9 cellular contexts compared by ENCODE assay signal in genomic region chr1:181128592-181129497, GRCh38. TPM values are rescaled to one million over a fixed set of nuclear protein-coding genes. Genes with fewer than 3 reads are reported as not detected.
DNase-seq lines count a peak whose midpoint lies in the region; ATAC-seq, FAIRE-seq and TF ChIP-seq lines count a peak whose summit lies in the region.
"Had no signal": no experiment of that assay in that cellular context is flagged by ENCODE, and none has a peak within 500 bp of the region (broad histone marks: within the 10 kb centered on the region; RNA-seq: fewer than 3 reads in every experiment).

No MANE protein-coding gene starts in this region.

- intact Hi-C loops in CD14-positive monocyte (cut with micrococcal nuclease), result loop anchor here in 1 of 2 donors (2.0 kb wide), 1 partner anchor 44 kb away; no protein-coding TSS in a partner anchor
- intact Hi-C loops in left ventricle myocardium superior (cut with micrococcal nuclease), result no loop called here
- intact Hi-C loops in mammary epithelial cell (cut with micrococcal nuclease), result no loop called here

- dilution Hi-C loops in mammary epithelial cell (cut with HindIII; ENCODE audit: low sequenced_read_pairs), result loop anchor here (5.0 kb wide), 1 partner anchor 37 kb away; no protein-coding TSS in a partner anchor

- no peak overlapping the region for H3K27ac ChIP-seq in mammary epithelial cell (ENCODE audit: insufficient read depth, low read depth, low read length)

- H3K27me3 Mint-ChIP-seq in CD14-positive monocyte (ENCODE audit: low read depth in 3 of 3) (peaks cover 0 to 2% (median 1%) of the 10 kb centered on the region in 3 donors), type B pancreatic cell (peaks cover 4% of the 10 kb centered on the region)

- H3K9ac ChIP-seq in mammary epithelial cell (ENCODE audit: insufficient read depth, low read length), result no peak overlapping the region

- peak overlapping the region; percentile 94 to 99 (median 98) for H3K27ac Mint-ChIP-seq in CD14-positive monocyte
- H3K27ac Mint-ChIP-seq in type B pancreatic cell, result peak overlapping the region; percentile 69

- H3K9me3 ChIP-seq in mammary epithelial cell (replicated peaks; ENCODE audit: insufficient read depth, low read length), result no peaks in the 10 kb centered on the region

- WGBS in mammary epithelial cell (ENCODE audit: low coverage, missing lambda C conversion rate), result 75% methylated on average over 14 of the region's 19 CpGs

- H3K79me2 ChIP-seq in mammary epithelial cell (ENCODE audit: insufficient read depth, low read length), result no peaks in the 10 kb centered on the region

- H3K9me3 Mint-ChIP-seq in CD14-positive monocyte (no peaks in the 10 kb centered on the region), type B pancreatic cell (no peaks in the 10 kb centered on the region)

- H3K4me1 Mint-ChIP-seq in CD14-positive monocyte, result peaks cover 91% of the 10 kb centered on the region
- H3K4me1 Mint-ChIP-seq in type B pancreatic cell (ENCODE audit: unreplicated experiment), result peaks cover 40% of the 10 kb centered on the region

- peak overlapping the region; percentile 84 to 94 for H3K4me3 Mint-ChIP-seq in CD14-positive monocyte
- no peak overlapping the region for H3K4me3 Mint-ChIP-seq in type B pancreatic cell

- H3K4me1 ChIP-seq in mammary epithelial cell (ENCODE audit: insufficient read depth, low read length), result peaks cover 9% of the 10 kb centered on the region

- H3K4me3 ChIP-seq in mammary epithelial cell (replicated peaks in 1 of 3; ENCODE audit: insufficient read depth in 1 of 3, low read depth in 2 of 3, low read length in 3 of 3), result no peak overlapping the region

- H4K20me1 ChIP-seq in mammary epithelial cell (ENCODE audit: insufficient read depth, low read length), result no peaks in the 10 kb centered on the region

- ATAC-seq in HG03280 (IDR thresholded peaks at IDR 0.05; ENCODE audit: unreplicated experiment) (peak; percentile 57), left ventricle myocardium superior (peak; percentile 61), HG03457 (IDR thresholded peaks at IDR 0.05; ENCODE audit: unreplicated experiment) (no peak)

- peak; percentile 89 for DNase-seq in CD14-positive monocyte (ENCODE audit: low spot score)
- DNase-seq in GM19239 (ENCODE audit: insufficient read length, low spot score), result no peak
- peak; percentile 57 for DNase-seq in left ventricle myocardium superior
- no peak for DNase-seq in type B pancreatic cell (ENCODE audit: extremely low spot score, unreplicated experiment)
- DNase-seq in mammary epithelial cell, result no peak

- H3K36me3 Mint-ChIP-seq in CD14-positive monocyte (peaks cover 2 to 3% of the 10 kb centered on the region in 2 donors), type B pancreatic cell (no peaks in the 10 kb centered on the region)

- H3K36me3 ChIP-seq in mammary epithelial cell (ENCODE audit: insufficient read depth, low read length), result no peaks in the 10 kb centered on the region

- no peaks in the 10 kb centered on the region for H3K27me3 ChIP-seq in mammary epithelial cell (ENCODE audit: insufficient read depth, low read length)

- in situ Hi-C loops in mammary epithelial cell (cut with MboI; ENCODE audit: low sequenced_read_pairs in 2 of 2), result loop anchor here in 1 of 2 donors (25.0 kb wide), 1 partner anchor 492 kb away; the partner anchor contains the start of gene XPR1

- TF ChIP-seq CTCF in CD14-positive monocyte (IDR thresholded peaks at IDR 0.05) (no peak), type B pancreatic cell (conservative IDR thresholded peaks at IDR 0.05) (no peak), mammary epithelial cell (conservative IDR thresholded peaks at IDR 0.05 in 1 of 2, IDR thresholded peaks at IDR 0.05 in 1 of 2; ENCODE audit: extremely low read depth in 1 of 2, insufficient read depth in 1 of 2, low read depth in 1 of 2, low read length in 2 of 2) (no peak)

- CTCF ChIA-PET in mammary epithelial cell (lab: Charles Lee; ENCODE audit: low non-redundant PET), result interaction anchor here (0.6 kb wide), 1 partner anchor 24 kb away, joined by 11 read pairs; no protein-coding TSS in a partner anchor

- peak; percentile 88 for FAIRE-seq in GM19239 (lab: Jason Lieb, UNC)
- FAIRE-seq: G401.6 had no signal

- no peak overlapping the region for H2AFZ ChIP-seq in mammary epithelial cell (ENCODE audit: low read depth, low read length)

- H3K4me2 ChIP-seq in mammary epithelial cell (ENCODE audit: insufficient read depth, low read depth, low read length), result no peak overlapping the region

- no TSS peak for BruUV-seq in mammary epithelial cell (replicated peaks; lab: Mats Ljungman, UMichigan)

TF ChIP-seq in PFSK-1, 5 proteins besides CTCF, POLR2A, EP300 and RAD21:
- TF ChIP-seq FOXP2 (optimal IDR thresholded peaks at IDR 0.05; ENCODE audit: borderline replicate concordance, extremely low read depth, extremely low read length, insufficient read depth) (peak; percentile 16), POLR2AphosphoS5 (IDR thresholded peaks at IDR 0.05; ENCODE audit: low read depth, low read length) (no peak; the same call in 1 of the 2 replicates), TAF1 (IDR thresholded peaks at IDR 0.05; ENCODE audit: borderline replicate concordance, insufficient read depth, low read length) (no peak), SIN3A (IDR thresholded peaks at IDR 0.05; ENCODE audit: borderline replicate concordance, insufficient read depth, low read length) (no peak), REST (IDR thresholded peaks at IDR 0.05; ENCODE audit: insufficient read depth in 1 of 2, low read depth in 2 of 2, low read length in 2 of 2) (no peak)

RNA-seq across cellular contexts. Expression of gene IER5, which starts 40.3 kb away (rescaled TPM):
- polyA plus RNA-seq in CD14-positive monocyte (10 to 100 TPM; 13.7 to 29.0 TPM), mammary epithelial cell (21.0 TPM)
- 26.2 TPM for polyA plus RNA-seq in PFSK-1 (2012; ENCODE audit: insufficient read length, low read depth)
- total RNA-seq in left ventricle myocardium superior (15.9 TPM), type B pancreatic cell (ENCODE audit: low replicate concordance) (16.6 and 27.7 TPM in 2 replicates), mammary epithelial cell (10 to 100 TPM; 16.3 to 37.5 TPM)
- polyA minus RNA-seq in mammary epithelial cell, result 11.8 TPM

Comparison
In these comparisons a context has a peak if more than half of its experiments do, and no peak if none do; other contexts are left out.
1. DNase-seq: peak in CD14-positive monocyte (single experiment) and left ventricle myocardium superior (single experiment); none in GM19239 (single experiment), type B pancreatic cell (single experiment) and mammary epithelial cell (single experiment).